ENCODE assay signal across 17 cellular contexts in the genomic region with DNA sequence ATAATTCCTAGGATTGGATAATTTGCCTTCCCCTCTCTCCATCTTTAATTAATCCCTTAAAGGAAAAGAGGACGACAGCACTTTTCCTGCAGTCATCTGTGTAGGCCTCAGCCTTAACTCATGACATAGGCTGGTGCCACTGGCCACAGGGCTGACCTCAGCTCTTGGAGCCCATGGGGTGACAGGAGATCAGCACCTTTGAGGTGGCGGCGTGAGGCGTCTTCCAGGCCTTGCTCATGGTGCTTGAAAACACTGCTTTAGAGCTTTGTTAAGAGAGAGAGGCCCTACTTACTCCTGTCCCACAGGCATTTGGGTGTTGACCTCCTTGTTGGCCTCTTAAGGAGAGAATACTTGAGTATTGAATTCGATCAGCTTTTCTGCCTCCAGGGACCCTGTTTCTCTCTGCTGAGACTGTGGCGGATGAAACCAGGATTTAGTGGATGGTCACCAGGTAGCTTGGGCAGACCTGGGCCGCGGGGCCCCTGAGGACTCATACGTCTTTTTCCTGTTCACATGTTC. TPM values are rescaled to one million over a fixed set of nuclear protein-coding genes. Genes with fewer than 3 reads are reported as not detected.
DNase-seq lines count a peak whose midpoint lies in the region; ATAC-seq and TF ChIP-seq lines count a peak whose summit lies in the region.
"Had no signal": no experiment of that assay in that cellular context is flagged by ENCODE, and none has a peak within 500 bp of the region (broad histone marks: within the 10 kb centered on the region; RNA-seq: fewer than 3 reads in every experiment).

No MANE protein-coding gene starts in this region.

- no peak overlapping the region for H3K27ac ChIP-seq in A673 (ENCODE audit: low read depth, low read length, poor library complexity, severe bottlenecking)
- H3K27ac ChIP-seq: 22Rv1, SJSA1 had no signal

- ATAC-seq in HG02885 (IDR thresholded peaks at IDR 0.05; ENCODE audit: poor library complexity, unreplicated experiment): peak; percentile 3
- ATAC-seq in activated naive CD4-positive, alpha-beta T cell treated with anti-CD3 and anti-CD28 coated beads, Interleukin-2, amount 50 U/mL, for 72 hours: peak; percentile 22 to 64
- ATAC-seq in sciatic nerve: no peak
- ATAC-seq in HG02610 (IDR thresholded peaks at IDR 0.05; ENCODE audit: unreplicated experiment): no peak
- ATAC-seq: left cardiac atrium had no signal

- H3K27me3 ChIP-seq in A673 (replicated peaks; ENCODE audit: insufficient read depth, low read depth, low read length, poor library complexity): no peaks in the 10 kb centered on the region
- H3K27me3 ChIP-seq: SJSA1 had no signal

- H3K27ac Mint-ChIP-seq in T-helper 1 cell treated with Interleukin-12 subunit alpha and Interleukin-12 subunit beta and Interleukin-4 antibody, amounts not matched to agents 30 μg/mL and 1 μg/mL, for 36 hours: peak overlapping the region; percentile 91
- peak overlapping the region; percentile 85 to 87 for H3K27ac Mint-ChIP-seq in activated naive CD4-positive, alpha-beta T cell treated with anti-CD3 and anti-CD28 coated beads, Interleukin-2, amount 50 U/mL, for 72 hours

- POLR2A ChIA-PET in A673 (lab: Charles Lee; ENCODE audit: low non-redundant PET): no interaction called here

- no peaks in the 10 kb centered on the region for H3K27me3 Mint-ChIP-seq in T-helper 1 cell treated with Interleukin-12 subunit alpha and Interleukin-12 subunit beta and Interleukin-4 antibody, amounts not matched to agents 30 μg/mL and 1 μg/mL, for 36 hours (ENCODE audit: low read depth)

- no peak overlapping the region for H3K4me3 ChIP-seq in A673 (ENCODE audit: low read depth, low read length, poor library complexity, severe bottlenecking)
- H3K4me3 ChIP-seq: SJSA1 had no signal

- BruUV-seq in A673 (replicated peaks; lab: Mats Ljungman, UMichigan): no TSS peak

- H3K4me1 Mint-ChIP-seq in T-helper 1 cell treated with Interleukin-12 subunit alpha and Interleukin-12 subunit beta and Interleukin-4 antibody, amounts not matched to agents 30 μg/mL and 1 μg/mL, for 36 hours (ENCODE audit: low read depth): peaks cover 43% of the 10 kb centered on the region

- no peaks in the 10 kb centered on the region for H3K9me3 Mint-ChIP-seq in T-helper 1 cell treated with Interleukin-12 subunit alpha and Interleukin-12 subunit beta and Interleukin-4 antibody, amounts not matched to agents 30 μg/mL and 1 μg/mL, for 36 hours
- no peaks in the 10 kb centered on the region for H3K9me3 Mint-ChIP-seq in activated naive CD4-positive, alpha-beta T cell treated with anti-CD3 and anti-CD28 coated beads, Interleukin-2, amount 50 U/mL, for 72 hours

- peak overlapping the region; percentile 29 for H3K4me3 Mint-ChIP-seq in T-helper 1 cell treated with Interleukin-12 subunit alpha and Interleukin-12 subunit beta and Interleukin-4 antibody, amounts not matched to agents 30 μg/mL and 1 μg/mL, for 36 hours

- DNase-seq in T-helper 1 cell (no peak), sciatic nerve (ENCODE audit: low spot score) (peak; percentile 35), A673 (ENCODE audit: low spot score) (no peak), HPDE6-E6E7 (ENCODE audit: extremely low spot score) (no peak)
- DNase-seq in activated naive CD4-positive, alpha-beta T cell treated with anti-CD3 and anti-CD28 coated beads, Interleukin-2, amount 50 U/mL, for 72 hours (ENCODE audit: low spot score in 2 of 2): no peak
- DNase-seq: activated CD4-positive, CD25-positive, alpha-beta regulatory T cell treated with anti-CD3 and anti-CD28 coated beads, Interleukin-2, amount 50 U/mL, for 72 hours; amniotic stem cell; DMS53; effector CD4-positive, alpha-beta T cell; left cardiac atrium; NCI-H1694; NCI-H748 treated with DMSO at 0.1 percent for 48 hours had no signal

- TF ChIP-seq CTCF in A673 (conservative IDR thresholded peaks at IDR 0.05; ENCODE audit: low read depth, low read length): no peak

- no peaks in the 10 kb centered on the region for H3K9me3 ChIP-seq in A673 (ENCODE audit: low read depth, low read length, poor library complexity, severe bottlenecking)
- H3K9me3 ChIP-seq: SJSA1 had no signal

- peaks cover 24% of the 10 kb centered on the region for H3K36me3 ChIP-seq in A673 (ENCODE audit: insufficient read depth, low read length, poor library complexity, severe bottlenecking)

- peaks cover 23% of the 10 kb centered on the region for H3K36me3 Mint-ChIP-seq in T-helper 1 cell treated with Interleukin-12 subunit alpha and Interleukin-12 subunit beta and Interleukin-4 antibody, amounts not matched to agents 30 μg/mL and 1 μg/mL, for 36 hours (ENCODE audit: low read depth)
- peaks cover 16 to 25% of the 10 kb centered on the region in 2 donors for H3K36me3 Mint-ChIP-seq in activated naive CD4-positive, alpha-beta T cell treated with anti-CD3 and anti-CD28 coated beads, Interleukin-2, amount 50 U/mL, for 72 hours

- CTCF ChIA-PET in A673 (lab: Charles Lee): no interaction called here

- intact Hi-C loops in sciatic nerve (cut with DNase I) (no loop called here), A673 (cut with micrococcal nuclease; ENCODE audit: unreplicated experiment) (no loop called here)

- peaks cover 19% of the 10 kb centered on the region for H3K4me1 ChIP-seq in A673 (ENCODE audit: insufficient read depth, low read length, poor library complexity, severe bottlenecking)

RNA-seq across cellular contexts. Expression of a gene that starts 23.4 kb away (rescaled TPM):
- 10 to 100 TPM; 44.2 to 44.3 TPM for total RNA-seq in activated naive CD4-positive, alpha-beta T cell treated with anti-CD3 and anti-CD28 coated beads, Interleukin-2, amount 50 U/mL, for 72 hours
- total RNA-seq in sciatic nerve (28.6 TPM), A673 (2021) (51.7 and 57.1 TPM in 2 replicates)

Comparison
In these comparisons a context has a peak if more than half of its experiments do, and no peak if none do; other contexts are left out.
1. ATAC-seq: peak in HG02885 (single experiment) and activated naive CD4-positive, alpha-beta T cell treated with anti-CD3 and anti-CD28 coated beads, Interleukin-2, amount 50 U/mL, for 72 hours (2 of 2); none in sciatic nerve (single experiment) and HG02610 (single experiment).